Comparison of ENCODE assay signal across 9 cellular contexts in the genomic region with DNA sequence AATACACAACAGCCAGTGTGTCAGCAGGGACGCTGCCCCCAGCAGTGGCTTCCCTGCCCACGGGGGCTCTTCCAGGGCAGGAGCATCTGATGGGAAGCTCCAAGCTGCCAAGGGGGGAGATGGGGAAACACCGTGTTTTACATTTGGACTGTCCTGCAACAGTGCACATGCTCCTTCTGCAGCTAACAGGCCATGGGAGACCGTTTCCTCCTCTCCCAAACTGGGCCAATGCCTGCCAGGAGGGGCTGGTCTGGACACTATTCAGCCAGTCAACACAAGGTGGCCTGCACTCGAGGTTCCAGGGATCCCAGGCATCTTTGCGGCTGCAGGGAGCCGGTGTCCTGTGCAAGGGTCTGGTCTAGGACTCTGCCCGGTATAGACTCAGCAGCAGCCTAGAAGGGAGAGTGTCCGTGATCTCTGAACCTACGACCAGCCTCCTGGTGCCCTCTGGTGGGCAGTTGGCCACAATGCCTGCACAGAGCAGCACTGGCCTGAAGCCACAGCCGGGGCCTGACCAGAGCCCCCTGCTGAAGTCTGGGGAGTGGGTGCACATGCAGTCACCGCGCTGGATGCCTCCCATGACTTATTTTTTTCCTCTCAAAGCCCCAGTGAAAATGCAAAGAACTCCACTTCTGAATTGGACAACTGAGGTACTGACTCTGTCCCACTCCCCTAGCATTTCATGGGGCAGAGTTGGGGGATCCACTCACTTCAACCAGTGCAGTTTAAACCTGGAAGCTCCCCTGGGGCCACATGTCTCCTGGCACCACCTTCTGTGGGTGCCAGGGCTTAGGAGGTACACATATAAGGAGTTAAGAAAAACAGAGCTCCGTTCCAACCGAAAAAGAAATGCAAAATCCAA. TPM values are rescaled to one million over a fixed set of nuclear protein-coding genes. Genes with fewer than 3 reads are reported as not detected.
DNase-seq lines count a peak whose midpoint lies in the region; ATAC-seq and TF ChIP-seq lines count a peak whose summit lies in the region.
"Had no signal": no experiment of that assay in that cellular context is flagged by ENCODE, and none has a peak within 500 bp of the region (broad histone marks: within the 10 kb centered on the region; RNA-seq: fewer than 3 reads in every experiment).

No MANE protein-coding gene starts in this region.

- H3K79me1 ChIP-seq in H9 (ENCODE audit: insufficient read depth, low read depth, low read length, poor library complexity, severe bottlenecking) = peaks cover 3% of the 10 kb centered on the region

- ATAC-seq in aorta (ENCODE audit: low FRiP score) = peak; percentile 85

- H3K27ac Mint-ChIP-seq in H9 = peak overlapping the region in 1 of 3 experiments; percentile 62; a peak in 2 of 7 replicates
- no peak overlapping the region for H3K27ac Mint-ChIP-seq in activated T-helper 1 cell treated with anti-CD3 and anti-CD28 coated beads, Interleukin-12 subunit alpha, Interleukin-12 subunit beta, Interleukin-2, Interleukin-4 antibody, amounts not matched to agents 30 ng/mL and 10 ng/mL and 1 ng/mL, durations not matched to agents 14 hours and 24 hours and 36 hours

- H3T11ph ChIP-seq in H9 (ENCODE audit: low read length) = no peak overlapping the region

- H4K91ac ChIP-seq in H9 (ENCODE audit: insufficient read length, low read depth, low read length) = no peak overlapping the region

- H3K4me1 ChIP-seq in H9 (ENCODE audit: insufficient read depth, low read length) (no peaks in the 10 kb centered on the region), NT2/D1 (ENCODE audit: insufficient read depth, insufficient read length) (peaks cover 21% of the 10 kb centered on the region), osteoblast (ENCODE audit: insufficient read depth, low read length) (no peaks in the 10 kb centered on the region), aorta (ENCODE audit: control insufficient read depth in 1 of 2, insufficient read depth in 2 of 2, low read length in 2 of 2) (no peaks in the 10 kb centered on the region)

- H4K8ac ChIP-seq in H9 (replicated peaks; ENCODE audit: insufficient read length, low read depth, low read length) = no peak overlapping the region

- no peak overlapping the region for H2AFZ ChIP-seq in H9 (ENCODE audit: low read length)
- no peak overlapping the region for H2AFZ ChIP-seq in osteoblast (ENCODE audit: low read length)

- no peak overlapping the region for H2BK15ac ChIP-seq in H9 (ENCODE audit: low read depth, low read length)

- peak; percentile 88 for TF ChIP-seq CTCF in H9 (conservative IDR thresholded peaks at IDR 0.05)
- peak; percentile 83 for TF ChIP-seq CTCF in osteoblast (IDR thresholded peaks at IDR 0.05; ENCODE audit: extremely low read depth, low read depth, low read length)

- H3K56ac ChIP-seq in H9 (ENCODE audit: insufficient read length, low read depth, low read length) = no peak overlapping the region

- H3K4me2 ChIP-seq in H9 (ENCODE audit: insufficient read depth, insufficient read length, low read length) (no peak overlapping the region), osteoblast (ENCODE audit: insufficient read depth, low read length) (no peak overlapping the region)

- H3K27me3 ChIP-seq in H9 (ENCODE audit: insufficient read depth, low read length) (no peaks in the 10 kb centered on the region), NT2/D1 (ENCODE audit: insufficient read depth, insufficient read length) (no peaks in the 10 kb centered on the region), osteoblast (ENCODE audit: insufficient read depth, low read length) (no peaks in the 10 kb centered on the region), aorta (ENCODE audit: control insufficient read depth in 1 of 2, insufficient read depth in 2 of 2, low read length in 1 of 2) (no peaks in the 10 kb centered on the region)

- no peak overlapping the region for H3K23ac ChIP-seq in H9 (ENCODE audit: insufficient read length, low read depth, low read length)

- peak; percentile 71 for DNase-seq in CMK (ENCODE audit: low read depth)
- peak; percentile 90 for DNase-seq in H9
- DNase-seq in NT2/D1 (ENCODE audit: low read depth, low spot score) = peak; percentile 40
- peak; percentile 4 for DNase-seq in activated T-helper 1 cell treated with anti-CD3 and anti-CD28 coated beads, Interleukin-12 subunit alpha, Interleukin-12 subunit beta, Interleukin-2, Interleukin-4 antibody, amounts not matched to agents 30 ng/mL and 10 ng/mL and 1 ng/mL, durations not matched to agents 14 hours and 24 hours and 36 hours (ENCODE audit: low spot score)
- DNase-seq in foreskin melanocyte = peak; percentile 44
- peak; percentile 98 for DNase-seq in osteoblast (ENCODE audit: insufficient read length, low spot score, missing footprints)
- peak in 1 of 2 donors; percentile 65 for DNase-seq in aorta
- DNase-seq in cortex of kidney (lab: John Stamatoyannopoulos, UW) = no peak

- H2BK12ac ChIP-seq in H9 (ENCODE audit: insufficient read length, low read depth, low read length) = no peak overlapping the region

- H3K79me2 ChIP-seq in H9 (ENCODE audit: insufficient read depth, low read length) (no peaks in the 10 kb centered on the region), osteoblast (ENCODE audit: insufficient read depth, low read length) (no peaks in the 10 kb centered on the region)

- no peak overlapping the region for H2BK120ac ChIP-seq in H9 (ENCODE audit: low read depth, low read length, poor library complexity, severe bottlenecking)

- H2BK20ac ChIP-seq in H9 (ENCODE audit: low read depth, low read length, poor library complexity, severe bottlenecking) = no peak overlapping the region

- no peak overlapping the region for H3K4ac ChIP-seq in H9 (ENCODE audit: low read depth, low read length)

- H3K9me3 ChIP-seq in H9 (ENCODE audit: control insufficient read depth, low read depth, low read length) = no peaks in the 10 kb centered on the region
- no peaks in the 10 kb centered on the region for H3K9me3 ChIP-seq in NT2/D1 (ENCODE audit: insufficient read depth, low read length)
- H3K9me3 ChIP-seq in osteoblast (ENCODE audit: low read depth, low read length) = no peaks in the 10 kb centered on the region
- no peaks in the 10 kb centered on the region for H3K9me3 ChIP-seq in aorta (ENCODE audit: control insufficient read depth, low read length)

- H3K4me1 Mint-ChIP-seq in H9 = peaks cover 42 to 52% of the 10 kb centered on the region in 2 experiments
- H3K4me1 Mint-ChIP-seq in activated T-helper 1 cell treated with anti-CD3 and anti-CD28 coated beads, Interleukin-12 subunit alpha, Interleukin-12 subunit beta, Interleukin-2, Interleukin-4 antibody, amounts not matched to agents 30 ng/mL and 10 ng/mL and 1 ng/mL, durations not matched to agents 14 hours and 24 hours and 36 hours (ENCODE audit: low read depth) = no peaks in the 10 kb centered on the region

- H2AK5ac ChIP-seq in H9 (ENCODE audit: insufficient read length, low read length) = no peak overlapping the region

- no peak overlapping the region for H3K14ac ChIP-seq in H9 (ENCODE audit: insufficient read depth, low read length)

- H3K4me3 Mint-ChIP-seq in H9 = no peak overlapping the region
- H3K4me3 Mint-ChIP-seq in activated T-helper 1 cell treated with anti-CD3 and anti-CD28 coated beads, Interleukin-12 subunit alpha, Interleukin-12 subunit beta, Interleukin-2, Interleukin-4 antibody, amounts not matched to agents 30 ng/mL and 10 ng/mL and 1 ng/mL, durations not matched to agents 14 hours and 24 hours and 36 hours = no peak overlapping the region

- H3K36me3 Mint-ChIP-seq in H9 (ENCODE audit: insufficient read depth in 1 of 3, low read depth in 3 of 3) = peaks cover 34 to 57% (median 49%) of the 10 kb centered on the region in 3 experiments; a peak in 6 of 7 replicates
- peaks cover 38% of the 10 kb centered on the region for H3K36me3 Mint-ChIP-seq in activated T-helper 1 cell treated with anti-CD3 and anti-CD28 coated beads, Interleukin-12 subunit alpha, Interleukin-12 subunit beta, Interleukin-2, Interleukin-4 antibody, amounts not matched to agents 30 ng/mL and 10 ng/mL and 1 ng/mL, durations not matched to agents 14 hours and 24 hours and 36 hours (ENCODE audit: low read depth)

- H3K27ac ChIP-seq in H9 (ENCODE audit: insufficient read length, low read depth, low read length) (no peak overlapping the region), osteoblast (ENCODE audit: low read depth, low read length) (no peak overlapping the region), aorta (ENCODE audit: low read depth in 1 of 2, low read length in 2 of 2) (no peak overlapping the region)

- H3K36me3 ChIP-seq in NT2/D1 (ENCODE audit: insufficient read depth, insufficient read length, low read length) (peaks cover 50% of the 10 kb centered on the region), osteoblast (ENCODE audit: insufficient read depth, low read length) (peaks cover 35% of the 10 kb centered on the region), aorta (ENCODE audit: control insufficient read depth in 1 of 2, insufficient read depth in 2 of 2, low read length in 1 of 2) (no peaks in the 10 kb centered on the region)

- intact Hi-C loops in activated T-helper 1 cell treated with anti-CD3 and anti-CD28 coated beads, Interleukin-12 subunit alpha, Interleukin-12 subunit beta, Interleukin-2, Interleukin-4 antibody, amounts not matched to agents 30 ng/mL and 10 ng/mL and 1 ng/mL, durations not matched to agents 14 hours and 24 hours and 36 hours (cut with micrococcal nuclease) = no loop called here
- intact Hi-C loops in aorta (cut with DNase I) = loop anchor here (5.0 to 10.0 kb wide), 2 partner anchors 279 to 281 kb away; no protein-coding TSS in a partner anchor

- H3K18ac ChIP-seq in H9 (ENCODE audit: insufficient read length, low read depth, low read length) = no peak overlapping the region

- H4K20me1 ChIP-seq in H9 (ENCODE audit: control insufficient read depth, insufficient read depth, insufficient read length) (no peaks in the 10 kb centered on the region), osteoblast (ENCODE audit: insufficient read depth, low read length) (peaks cover 15% of the 10 kb centered on the region)

- no peak overlapping the region for H4K5ac ChIP-seq in H9 (ENCODE audit: insufficient read length, low read depth, low read length)

- no peak overlapping the region for H2BK5ac ChIP-seq in H9 (ENCODE audit: insufficient read length, low read length)

- H3K27me3 Mint-ChIP-seq in H9 (ENCODE audit: low read depth) = peaks cover 4% of the 10 kb centered on the region
- H3K27me3 Mint-ChIP-seq in activated T-helper 1 cell treated with anti-CD3 and anti-CD28 coated beads, Interleukin-12 subunit alpha, Interleukin-12 subunit beta, Interleukin-2, Interleukin-4 antibody, amounts not matched to agents 30 ng/mL and 10 ng/mL and 1 ng/mL, durations not matched to agents 14 hours and 24 hours and 36 hours (ENCODE audit: insufficient read depth) = no peaks in the 10 kb centered on the region

- no peaks in the 10 kb centered on the region for H3K9me3 Mint-ChIP-seq in H9
- no peaks in the 10 kb centered on the region for H3K9me3 Mint-ChIP-seq in activated T-helper 1 cell treated with anti-CD3 and anti-CD28 coated beads, Interleukin-12 subunit alpha, Interleukin-12 subunit beta, Interleukin-2, Interleukin-4 antibody, amounts not matched to agents 30 ng/mL and 10 ng/mL and 1 ng/mL, durations not matched to agents 14 hours and 24 hours and 36 hours

- no peaks in the 10 kb centered on the region for H3K23me2 ChIP-seq in H9 (ENCODE audit: insufficient read length, low read depth, low read length, poor library complexity, severe bottlenecking)

- H3K4me3 ChIP-seq in NT2/D1 (ENCODE audit: insufficient read length, low read depth) (no peak overlapping the region), osteoblast (ENCODE audit: insufficient read depth, low read length) (no peak overlapping the region), aorta (ENCODE audit: low read length in 2 of 2) (no peak overlapping the region)

- WGBS in H9 (ENCODE audit: extremely low coverage, insufficient read length, low lambda C conversion rate) = no CpG with 5 or more reads among the region's 15 CpGs
- 45% methylated on average over 15 of the region's 15 CpGs for WGBS in aorta, 2 donors

- H3K9ac ChIP-seq in H9 (ENCODE audit: extremely low read depth, insufficient read length, low read length) = no peak overlapping the region
- peak overlapping the region; percentile 15 for H3K9ac ChIP-seq in NT2/D1 (ENCODE audit: insufficient read length, low read depth)

RNA-seq across cellular contexts. Expression of a gene that starts 33.3 kb away (rescaled TPM):
- total RNA-seq in H9 (2021) (473 and 474 TPM in 2 replicates), osteoblast (61.9 and 71.3 TPM in 2 replicates), aorta (10 to 100 TPM; 22.3 to 34.2 TPM)
- total RNA-seq in activated T-helper 1 cell treated with anti-CD3 and anti-CD28 coated beads, Interleukin-12 subunit alpha, Interleukin-12 subunit beta, Interleukin-2, Interleukin-4 antibody, amounts not matched to agents 30 ng/mL and 10 ng/mL and 1 ng/mL, durations not matched to agents 14 hours and 24 hours and 36 hours = 238 and 246 TPM in 2 replicates
- 10 to 100 TPM in 1 of 2 donors, 1 to 10 TPM in 1; 7.5 to 11.9 TPM for polyA plus RNA-seq in aorta

RNA-seq across cellular contexts. Expression of a gene that starts 34.1 kb away (rescaled TPM):
- not detected in 2 replicates for total RNA-seq in H9 (2021)
- total RNA-seq in activated T-helper 1 cell treated with anti-CD3 and anti-CD28 coated beads, Interleukin-12 subunit alpha, Interleukin-12 subunit beta, Interleukin-2, Interleukin-4 antibody, amounts not matched to agents 30 ng/mL and 10 ng/mL and 1 ng/mL, durations not matched to agents 14 hours and 24 hours and 36 hours = not detected in 2 replicates
- total RNA-seq in osteoblast = not detected in 2 replicates
- not detected for total RNA-seq in aorta
- polyA plus RNA-seq in aorta = not detected
- total RNA-seq: T-helper 1 cell treated with Interleukin-12 subunit alpha and Interleukin-12 subunit beta and Interleukin-4 antibody, amounts not matched to agents 30 ng/mL and 1 ng/mL, for 36 hours had no signal
